ENCODE assay signal across 1 cellular context in the genomic region with DNA sequence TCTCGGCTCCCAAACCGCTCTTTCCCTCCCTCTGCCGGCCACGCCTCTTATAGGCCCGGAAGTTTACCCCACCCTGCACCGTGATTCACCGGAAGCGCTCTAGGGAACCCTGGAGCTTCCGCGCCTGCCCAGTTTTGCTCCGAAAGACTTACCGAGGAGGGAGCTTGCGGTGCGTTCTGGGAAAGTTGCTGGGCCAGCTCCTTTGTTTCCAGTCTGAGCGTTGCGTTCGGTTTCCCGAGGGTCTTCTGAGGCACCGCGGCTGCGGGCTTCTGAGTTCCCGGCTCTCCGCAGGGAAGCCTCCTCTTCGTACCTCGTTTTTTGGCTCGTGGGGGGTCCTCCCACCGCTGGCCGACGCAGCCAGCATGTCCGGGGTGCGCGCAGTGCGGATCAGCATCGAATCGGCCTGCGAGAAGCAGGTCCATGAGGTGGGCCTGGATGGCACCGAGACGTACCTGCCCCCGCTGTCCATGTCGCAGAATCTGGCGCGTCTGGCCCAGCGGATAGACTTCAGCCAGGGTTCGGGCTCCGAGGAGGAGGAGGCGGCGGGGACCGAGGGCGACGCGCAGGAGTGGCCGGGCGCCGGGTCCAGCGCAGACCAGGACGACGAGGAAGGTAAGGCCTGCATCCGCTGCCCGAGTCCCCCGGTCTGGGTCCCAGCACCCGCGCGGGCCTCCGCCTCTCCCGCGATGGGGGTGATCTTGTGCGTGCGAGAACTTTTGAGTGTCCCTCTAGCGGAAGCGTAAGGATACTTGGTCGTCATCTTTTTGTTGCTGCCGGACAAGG.
TF ChIP-seq lines count a peak whose summit lies in the region.

A gene with protein sequence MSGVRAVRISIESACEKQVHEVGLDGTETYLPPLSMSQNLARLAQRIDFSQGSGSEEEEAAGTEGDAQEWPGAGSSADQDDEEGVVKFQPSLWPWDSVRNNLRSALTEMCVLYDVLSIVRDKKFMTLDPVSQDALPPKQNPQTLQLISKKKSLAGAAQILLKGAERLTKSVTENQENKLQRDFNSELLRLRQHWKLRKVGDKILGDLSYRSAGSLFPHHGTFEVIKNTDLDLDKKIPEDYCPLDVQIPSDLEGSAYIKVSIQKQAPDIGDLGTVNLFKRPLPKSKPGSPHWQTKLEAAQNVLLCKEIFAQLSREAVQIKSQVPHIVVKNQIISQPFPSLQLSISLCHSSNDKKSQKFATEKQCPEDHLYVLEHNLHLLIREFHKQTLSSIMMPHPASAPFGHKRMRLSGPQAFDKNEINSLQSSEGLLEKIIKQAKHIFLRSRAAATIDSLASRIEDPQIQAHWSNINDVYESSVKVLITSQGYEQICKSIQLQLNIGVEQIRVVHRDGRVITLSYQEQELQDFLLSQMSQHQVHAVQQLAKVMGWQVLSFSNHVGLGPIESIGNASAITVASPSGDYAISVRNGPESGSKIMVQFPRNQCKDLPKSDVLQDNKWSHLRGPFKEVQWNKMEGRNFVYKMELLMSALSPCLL (plus strand): TSS at position 131 of the 783 bp plus-strand sequence. CDS start 232 bp downstream, at position 363.

TF ChIP-seq in HepG2, 621 proteins besides CTCF, POLR2A, EP300 and RAD21 (continued from another document and continues in another):
- TF ChIP-seq GZF1 (CRISPR knock-in tag; IDR thresholded peaks at IDR 0.05) (0 out of 2 replicates have a peak, but pooled peaks have one; percentile 30), KDM3A (CRISPR knock-in tag; IDR thresholded peaks at IDR 0.05; ENCODE audit: low read depth) (peak; percentile 47; the same call in 1 of the 2 replicates), ZNF30 (CRISPR knock-in tag; IDR thresholded peaks at IDR 0.05) (no peak), ZNF264 (CRISPR knock-in tag; IDR thresholded peaks at IDR 0.05) (no peak), ZFP82 (CRISPR knock-in tag; IDR thresholded peaks at IDR 0.05; ENCODE audit: borderline replicate concordance) (peak; percentile 82; the same call in 1 of the 2 replicates), SIN3B (IDR thresholded peaks at IDR 0.05; ENCODE audit: low read length) (peak; percentile 47; the same call in 1 of the 2 replicates), YEATS4 (CRISPR knock-in tag; IDR thresholded peaks at IDR 0.05; ENCODE audit: borderline replicate concordance) (peak; percentile 77; the same call in 1 of the 2 replicates), HOXA9 (CRISPR knock-in tag; IDR thresholded peaks at IDR 0.05; ENCODE audit: borderline replicate concordance) (0 out of 2 replicates have a peak, but pooled peaks have one; percentile 30), ZNF441 (CRISPR knock-in tag; IDR thresholded peaks at IDR 0.05; ENCODE audit: borderline replicate concordance) (peak; percentile 80), SSRP1 (CRISPR knock-in tag; IDR thresholded peaks at IDR 0.05) (no peak), HES4 (CRISPR knock-in tag; IDR thresholded peaks at IDR 0.05; ENCODE audit: borderline replicate concordance) (0 out of 2 replicates have a peak, but pooled peaks have one; percentile 24), ZNF772 (CRISPR knock-in tag; IDR thresholded peaks at IDR 0.05) (peak; percentile 84), GABPB1 (CRISPR knock-in tag; IDR thresholded peaks at IDR 0.05) (peak; percentile 93), ZNF713 (CRISPR knock-in tag; IDR thresholded peaks at IDR 0.05) (0 out of 2 replicates have a peak, but pooled peaks have one; percentile 38), FOXP1 (IDR thresholded peaks at IDR 0.05) (no peak), FOXP1 (CRISPR knock-in tag; IDR thresholded peaks at IDR 0.05) (no peak), HDAC1 (CRISPR knock-in tag; IDR thresholded peaks at IDR 0.05) (peak; percentile 82; the same call in 1 of the 2 replicates), NR2F6 (IDR thresholded peaks at IDR 0.05) (no peak), NR2F6 (CRISPR knock-in tag; IDR thresholded peaks at IDR 0.05) (no peak), FOSL1 (CRISPR knock-in tag; IDR thresholded peaks at IDR 0.05; ENCODE audit: borderline replicate concordance) (peak; percentile 55; the same call in 1 of the 2 replicates), ISL2 (CRISPR knock-in tag; IDR thresholded peaks at IDR 0.05) (peak; percentile 75), ZNF333 (CRISPR knock-in tag; IDR thresholded peaks at IDR 0.05; ENCODE audit: borderline replicate concordance) (no peak), HOXA5 (CRISPR knock-in tag; IDR thresholded peaks at IDR 0.05) (0 out of 2 replicates have a peak, but pooled peaks have one; percentile 10), ARNT2 (CRISPR knock-in tag; IDR thresholded peaks at IDR 0.05; ENCODE audit: low read depth) (0 out of 2 replicates have a peak, but pooled peaks have one; percentile 48), ARNTL (CRISPR knock-in tag; IDR thresholded peaks at IDR 0.05) (0 out of 2 replicates have a peak, but pooled peaks have one; percentile 13), ZC3H13 (CRISPR knock-in tag; IDR thresholded peaks at IDR 0.05) (peak; percentile 76), THYN1 (CRISPR knock-in tag; IDR thresholded peaks at IDR 0.05; ENCODE audit: borderline replicate concordance, low read depth) (no peak), RBM39 (IDR thresholded peaks at IDR 0.05; ENCODE audit: low read depth, low read length, poor library complexity, severe bottlenecking) (peak; percentile 88)
- TF ChIP-seq, protein P1, sequence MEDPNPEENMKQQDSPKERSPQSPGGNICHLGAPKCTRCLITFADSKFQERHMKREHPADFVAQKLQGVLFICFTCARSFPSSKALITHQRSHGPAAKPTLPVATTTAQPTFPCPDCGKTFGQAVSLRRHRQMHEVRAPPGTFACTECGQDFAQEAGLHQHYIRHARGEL (CRISPR knock-in tag; IDR thresholded peaks at IDR 0.05) = peak; percentile 17; the same call in 1 of the 2 replicates
- TF ChIP-seq, protein P2, sequence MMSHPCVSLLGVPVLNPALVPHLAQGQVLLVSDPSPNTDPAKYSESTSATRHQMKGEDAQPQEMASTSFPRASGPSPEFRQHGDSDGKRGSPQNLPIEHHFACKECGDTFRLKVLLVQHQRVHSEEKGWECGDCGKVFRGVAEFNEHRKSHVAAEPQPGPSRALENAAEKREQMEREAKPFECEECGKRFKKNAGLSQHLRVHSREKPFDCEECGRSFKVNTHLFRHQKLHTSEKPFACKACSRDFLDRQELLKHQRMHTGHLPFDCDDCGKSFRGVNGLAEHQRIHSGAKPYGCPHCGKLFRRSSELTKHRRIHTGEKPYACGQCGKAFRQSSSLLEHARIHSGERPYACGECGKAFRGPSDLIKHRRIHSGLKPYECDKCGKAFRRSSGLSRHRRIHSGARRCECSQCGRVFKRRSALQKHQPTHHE (CRISPR knock-in tag; IDR thresholded peaks at IDR 0.05; ENCODE audit: borderline replicate concordance) = peak; percentile 53; the same call in 1 of the 2 replicates
- TF ChIP-seq, protein P3, sequence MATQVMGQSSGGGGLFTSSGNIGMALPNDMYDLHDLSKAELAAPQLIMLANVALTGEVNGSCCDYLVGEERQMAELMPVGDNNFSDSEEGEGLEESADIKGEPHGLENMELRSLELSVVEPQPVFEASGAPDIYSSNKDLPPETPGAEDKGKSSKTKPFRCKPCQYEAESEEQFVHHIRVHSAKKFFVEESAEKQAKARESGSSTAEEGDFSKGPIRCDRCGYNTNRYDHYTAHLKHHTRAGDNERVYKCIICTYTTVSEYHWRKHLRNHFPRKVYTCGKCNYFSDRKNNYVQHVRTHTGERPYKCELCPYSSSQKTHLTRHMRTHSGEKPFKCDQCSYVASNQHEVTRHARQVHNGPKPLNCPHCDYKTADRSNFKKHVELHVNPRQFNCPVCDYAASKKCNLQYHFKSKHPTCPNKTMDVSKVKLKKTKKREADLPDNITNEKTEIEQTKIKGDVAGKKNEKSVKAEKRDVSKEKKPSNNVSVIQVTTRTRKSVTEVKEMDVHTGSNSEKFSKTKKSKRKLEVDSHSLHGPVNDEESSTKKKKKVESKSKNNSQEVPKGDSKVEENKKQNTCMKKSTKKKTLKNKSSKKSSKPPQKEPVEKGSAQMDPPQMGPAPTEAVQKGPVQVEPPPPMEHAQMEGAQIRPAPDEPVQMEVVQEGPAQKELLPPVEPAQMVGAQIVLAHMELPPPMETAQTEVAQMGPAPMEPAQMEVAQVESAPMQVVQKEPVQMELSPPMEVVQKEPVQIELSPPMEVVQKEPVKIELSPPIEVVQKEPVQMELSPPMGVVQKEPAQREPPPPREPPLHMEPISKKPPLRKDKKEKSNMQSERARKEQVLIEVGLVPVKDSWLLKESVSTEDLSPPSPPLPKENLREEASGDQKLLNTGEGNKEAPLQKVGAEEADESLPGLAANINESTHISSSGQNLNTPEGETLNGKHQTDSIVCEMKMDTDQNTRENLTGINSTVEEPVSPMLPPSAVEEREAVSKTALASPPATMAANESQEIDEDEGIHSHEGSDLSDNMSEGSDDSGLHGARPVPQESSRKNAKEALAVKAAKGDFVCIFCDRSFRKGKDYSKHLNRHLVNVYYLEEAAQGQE (IDR thresholded peaks at IDR 0.05; ENCODE audit: borderline replicate concordance in 1 of 2, low read depth in 1 of 2, low read length in 2 of 2) = 0 out of 4 replicates have a peak, but pooled peaks of 1 of the 2 experiments have one; percentile 27
- TF ChIP-seq, protein P4, sequence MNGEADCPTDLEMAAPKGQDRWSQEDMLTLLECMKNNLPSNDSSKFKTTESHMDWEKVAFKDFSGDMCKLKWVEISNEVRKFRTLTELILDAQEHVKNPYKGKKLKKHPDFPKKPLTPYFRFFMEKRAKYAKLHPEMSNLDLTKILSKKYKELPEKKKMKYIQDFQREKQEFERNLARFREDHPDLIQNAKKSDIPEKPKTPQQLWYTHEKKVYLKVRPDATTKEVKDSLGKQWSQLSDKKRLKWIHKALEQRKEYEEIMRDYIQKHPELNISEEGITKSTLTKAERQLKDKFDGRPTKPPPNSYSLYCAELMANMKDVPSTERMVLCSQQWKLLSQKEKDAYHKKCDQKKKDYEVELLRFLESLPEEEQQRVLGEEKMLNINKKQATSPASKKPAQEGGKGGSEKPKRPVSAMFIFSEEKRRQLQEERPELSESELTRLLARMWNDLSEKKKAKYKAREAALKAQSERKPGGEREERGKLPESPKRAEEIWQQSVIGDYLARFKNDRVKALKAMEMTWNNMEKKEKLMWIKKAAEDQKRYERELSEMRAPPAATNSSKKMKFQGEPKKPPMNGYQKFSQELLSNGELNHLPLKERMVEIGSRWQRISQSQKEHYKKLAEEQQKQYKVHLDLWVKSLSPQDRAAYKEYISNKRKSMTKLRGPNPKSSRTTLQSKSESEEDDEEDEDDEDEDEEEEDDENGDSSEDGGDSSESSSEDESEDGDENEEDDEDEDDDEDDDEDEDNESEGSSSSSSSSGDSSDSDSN (CRISPR knock-in tag; IDR thresholded peaks at IDR 0.05) = peak; percentile 96
- TF ChIP-seq, protein P5, sequence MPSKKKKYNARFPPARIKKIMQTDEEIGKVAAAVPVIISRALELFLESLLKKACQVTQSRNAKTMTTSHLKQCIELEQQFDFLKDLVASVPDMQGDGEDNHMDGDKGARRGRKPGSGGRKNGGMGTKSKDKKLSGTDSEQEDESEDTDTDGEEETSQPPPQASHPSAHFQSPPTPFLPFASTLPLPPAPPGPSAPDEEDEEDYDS (CRISPR knock-in tag; IDR thresholded peaks at IDR 0.05) = peak; percentile 95
- TF ChIP-seq, protein P6, sequence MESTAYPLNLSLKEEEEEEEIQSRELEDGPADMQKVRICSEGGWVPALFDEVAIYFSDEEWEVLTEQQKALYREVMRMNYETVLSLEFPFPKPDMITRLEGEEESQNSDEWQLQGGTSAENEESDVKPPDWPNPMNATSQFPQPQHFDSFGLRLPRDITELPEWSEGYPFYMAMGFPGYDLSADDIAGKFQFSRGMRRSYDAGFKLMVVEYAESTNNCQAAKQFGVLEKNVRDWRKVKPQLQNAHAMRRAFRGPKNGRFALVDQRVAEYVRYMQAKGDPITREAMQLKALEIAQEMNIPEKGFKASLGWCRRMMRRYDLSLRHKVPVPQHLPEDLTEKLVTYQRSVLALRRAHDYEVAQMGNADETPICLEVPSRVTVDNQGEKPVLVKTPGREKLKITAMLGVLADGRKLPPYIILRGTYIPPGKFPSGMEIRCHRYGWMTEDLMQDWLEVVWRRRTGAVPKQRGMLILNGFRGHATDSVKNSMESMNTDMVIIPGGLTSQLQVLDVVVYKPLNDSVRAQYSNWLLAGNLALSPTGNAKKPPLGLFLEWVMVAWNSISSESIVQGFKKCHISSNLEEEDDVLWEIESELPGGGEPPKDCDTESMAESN (CRISPR knock-in tag; conservative IDR thresholded peaks at IDR 0.05) = peak; percentile 82
- TF ChIP-seq, protein P7, sequence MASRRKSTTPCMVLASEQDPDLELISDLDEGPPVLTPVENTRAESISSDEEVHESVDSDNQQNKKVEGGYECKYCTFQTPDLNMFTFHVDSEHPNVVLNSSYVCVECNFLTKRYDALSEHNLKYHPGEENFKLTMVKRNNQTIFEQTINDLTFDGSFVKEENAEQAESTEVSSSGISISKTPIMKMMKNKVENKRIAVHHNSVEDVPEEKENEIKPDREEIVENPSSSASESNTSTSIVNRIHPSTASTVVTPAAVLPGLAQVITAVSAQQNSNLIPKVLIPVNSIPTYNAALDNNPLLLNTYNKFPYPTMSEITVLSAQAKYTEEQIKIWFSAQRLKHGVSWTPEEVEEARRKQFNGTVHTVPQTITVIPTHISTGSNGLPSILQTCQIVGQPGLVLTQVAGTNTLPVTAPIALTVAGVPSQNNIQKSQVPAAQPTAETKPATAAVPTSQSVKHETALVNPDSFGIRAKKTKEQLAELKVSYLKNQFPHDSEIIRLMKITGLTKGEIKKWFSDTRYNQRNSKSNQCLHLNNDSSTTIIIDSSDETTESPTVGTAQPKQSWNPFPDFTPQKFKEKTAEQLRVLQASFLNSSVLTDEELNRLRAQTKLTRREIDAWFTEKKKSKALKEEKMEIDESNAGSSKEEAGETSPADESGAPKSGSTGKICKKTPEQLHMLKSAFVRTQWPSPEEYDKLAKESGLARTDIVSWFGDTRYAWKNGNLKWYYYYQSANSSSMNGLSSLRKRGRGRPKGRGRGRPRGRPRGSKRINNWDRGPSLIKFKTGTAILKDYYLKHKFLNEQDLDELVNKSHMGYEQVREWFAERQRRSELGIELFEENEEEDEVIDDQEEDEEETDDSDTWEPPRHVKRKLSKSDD (CRISPR knock-in tag; IDR thresholded peaks at IDR 0.05; ENCODE audit: low read depth) = no peak
